ENCODE assay signal across 1 cellular context in the genomic region with DNA sequence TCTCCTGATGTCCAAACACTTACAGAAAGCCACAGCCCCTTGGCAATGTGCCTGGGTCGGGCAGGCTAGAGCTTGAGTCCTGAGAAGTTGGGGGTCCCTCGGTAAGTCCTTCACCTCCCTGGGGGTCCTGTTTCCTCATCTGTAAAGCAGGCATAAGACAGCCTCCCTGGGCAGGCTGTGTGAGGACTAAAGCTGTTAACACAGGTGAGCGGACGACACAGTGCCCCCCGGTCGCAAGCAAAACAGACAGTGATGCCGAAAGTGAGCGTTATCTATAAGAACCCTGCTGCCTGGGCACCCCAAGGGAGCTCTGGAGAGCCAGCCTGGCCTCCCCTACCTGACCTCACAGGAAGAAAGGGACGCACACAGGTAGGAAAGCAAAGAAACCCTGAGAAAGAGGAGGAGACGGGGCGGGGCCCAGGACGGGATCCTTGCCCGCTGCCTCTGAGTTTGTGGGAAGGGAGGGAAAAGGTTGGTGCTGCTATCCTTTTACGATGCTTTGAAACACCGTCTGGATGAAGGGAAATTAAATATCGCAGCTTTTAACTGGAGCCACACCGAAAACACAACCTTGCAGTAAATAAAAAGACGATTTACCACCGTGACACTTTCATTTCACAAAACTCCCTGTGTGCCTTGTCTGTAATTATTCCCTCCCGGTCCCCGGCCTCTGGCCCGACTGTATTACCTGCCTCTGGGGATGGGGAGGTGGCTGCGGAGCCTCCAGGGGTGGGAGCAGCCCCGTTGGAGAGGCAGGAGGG.
TF ChIP-seq lines count a peak whose summit lies in the region.

No MANE protein-coding gene starts in this region.

TF ChIP-seq in HEK293, 187 proteins besides CTCF, POLR2A, EP300 and RAD21 (continued from another document):
- TF ChIP-seq HOXD13 (CRISPR knock-in tag; IDR thresholded peaks at IDR 0.05; ENCODE audit: borderline replicate concordance) = no peak
TF ChIP-seq in HEK293: peak in this region for 6.
